In genomic region chr6:152368761-152369624, GRCh38 we compare ENCODE assay signal across 10 cellular contexts.
DNase-seq lines count a peak whose midpoint lies in the region; ATAC-seq lines count a peak whose summit lies in the region.
"Had no signal": no experiment of that assay in that cellular context is flagged by ENCODE, and none has a peak within 500 bp of the region (broad histone marks: within the 10 kb centered on the region; RNA-seq: fewer than 3 reads in every experiment).

No MANE protein-coding gene starts in this region.

- peaks cover 8% of the 10 kb centered on the region for H3K79me1 ChIP-seq in mesenchymal stem cell (replicated peaks; ENCODE audit: low read length, poor library complexity, severe bottlenecking)

- H2BK120ac ChIP-seq in mesenchymal stem cell (ENCODE audit: low read depth, low read length), result no peak overlapping the region

- peak; percentile 18 for ATAC-seq in esophagus mucosa
- ATAC-seq in HG02623 (IDR thresholded peaks at IDR 0.05; ENCODE audit: unreplicated experiment), result no peak
- no peak for ATAC-seq in GM21528 (IDR thresholded peaks at IDR 0.05; ENCODE audit: low FRiP score, unreplicated experiment)
- ATAC-seq in GM19395 (IDR thresholded peaks at IDR 0.05; ENCODE audit: unreplicated experiment), result no peak

- H3K23ac ChIP-seq in mesenchymal stem cell (ENCODE audit: low read length in 2 of 2), result no peak overlapping the region

- H3K27ac ChIP-seq in SJCRH30 (peak overlapping the region; percentile 68), mesenchymal stem cell (ENCODE audit: low read length, poor library complexity, severe bottlenecking) (no peak overlapping the region), substantia nigra (ENCODE audit: low read depth, low read length, poor library complexity, severe bottlenecking) (peak overlapping the region; percentile 70)
- H3K27ac ChIP-seq: VCaP had no signal

- 93% methylated on average over 19 of the region's 19 CpGs for WGBS in mesenchymal stem cell

- DNase-seq in SJCRH30 (peak; percentile 73 to 82), mesenchymal stem cell (peak; percentile 27), substantia nigra (lab: John Stamatoyannopoulos, UW) (peak in 24 of 49 donors; percentile 2 to 58 (median 24)), NCI-H128 (lab: John Stamatoyannopoulos, UW; ENCODE audit: unreplicated experiment) (no peak)
- DNase-seq: activated naive CD4-positive, alpha-beta T cell had no signal

- H2BK12ac ChIP-seq in mesenchymal stem cell (ENCODE audit: low read length in 2 of 2), result no peak overlapping the region

- H3K36me3 ChIP-seq in SJCRH30 (peaks cover 18% of the 10 kb centered on the region; the same call in 1 of the 2 replicates), mesenchymal stem cell (ENCODE audit: control insufficient read depth in 1 of 2, insufficient read depth in 2 of 2, low read depth in 1 of 2, low read length in 2 of 2) (peaks cover 18 to 83% of the 10 kb centered on the region in 2 experiments)

- H2BK5ac ChIP-seq in mesenchymal stem cell (ENCODE audit: low read depth, low read length, poor library complexity, severe bottlenecking), result no peak overlapping the region

- H3K9ac ChIP-seq in mesenchymal stem cell (ENCODE audit: low read length), result peak overlapping the region; percentile 68

- peak overlapping the region; percentile 13; the same call in 1 of the 2 replicates for H3K4me3 ChIP-seq in SJCRH30
- H3K4me3 ChIP-seq in mesenchymal stem cell (ENCODE audit: insufficient read depth in 1 of 2, low read depth in 1 of 2, low read length in 2 of 2), result peak overlapping the region in 1 of 2 experiments; percentile 60

- no peak overlapping the region for H4K91ac ChIP-seq in mesenchymal stem cell (ENCODE audit: low read length)

- H3K27me3 ChIP-seq in SJCRH30, result no peaks in the 10 kb centered on the region
- no peaks in the 10 kb centered on the region for H3K27me3 ChIP-seq in mesenchymal stem cell (ENCODE audit: control insufficient read depth in 1 of 2, insufficient read depth in 1 of 2, low read length in 2 of 2)

- H3K14ac ChIP-seq in mesenchymal stem cell (ENCODE audit: low read length in 2 of 2), result no peak overlapping the region

- no peak overlapping the region for H2BK15ac ChIP-seq in mesenchymal stem cell (ENCODE audit: low read depth, poor library complexity, severe bottlenecking)

- H3K4me2 ChIP-seq in mesenchymal stem cell (ENCODE audit: low read length, poor library complexity, severe bottlenecking), result no peak overlapping the region

- H3K9me3 ChIP-seq in SJCRH30 (replicated peaks) (no peaks in the 10 kb centered on the region), mesenchymal stem cell (ENCODE audit: control insufficient read depth, low read length) (no peaks in the 10 kb centered on the region)

- H4K8ac ChIP-seq in mesenchymal stem cell (ENCODE audit: low read length), result no peak overlapping the region

- H2AK5ac ChIP-seq in mesenchymal stem cell (ENCODE audit: low read length, severe bottlenecking), result no peak overlapping the region

- H2AFZ ChIP-seq in mesenchymal stem cell (ENCODE audit: low read depth, low read length), result no peak overlapping the region

- no peak overlapping the region for H3K4ac ChIP-seq in mesenchymal stem cell (ENCODE audit: low read depth in 1 of 2, low read length in 2 of 2)

- H3K4me1 ChIP-seq in SJCRH30 (no peaks in the 10 kb centered on the region), mesenchymal stem cell (ENCODE audit: control insufficient read depth, insufficient read depth, low read depth, low read length) (no peaks in the 10 kb centered on the region)

- no peak overlapping the region for H3K18ac ChIP-seq in mesenchymal stem cell (ENCODE audit: low read depth in 1 of 2, low read length in 2 of 2)
